32 cellular contexts compared by ENCODE assay signal in the genomic region with DNA sequence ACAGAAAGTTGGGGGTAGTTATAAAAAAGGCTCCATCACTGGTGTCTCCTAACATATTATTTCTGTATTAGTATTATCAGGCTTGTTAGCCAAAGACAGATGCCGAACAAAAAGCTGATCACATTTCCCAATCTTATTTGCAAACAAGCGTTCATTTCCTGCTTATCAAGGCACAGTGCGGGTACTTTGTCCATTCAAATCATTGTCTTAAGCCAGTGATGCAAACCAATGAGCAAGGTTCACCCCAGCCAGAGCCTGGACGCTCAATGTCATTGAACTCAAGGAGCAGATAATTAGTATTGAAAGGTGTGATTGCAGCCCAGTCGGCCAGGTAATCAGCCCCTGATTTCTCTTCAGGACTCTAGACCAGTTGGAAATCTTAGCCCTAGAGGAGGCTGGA. TPM values are rescaled to one million over a fixed set of nuclear protein-coding genes. Genes with fewer than 3 reads are reported as not detected.
"Had no signal": no experiment of that assay in that cellular context is flagged by ENCODE, and none has a peak within 500 bp of the region (broad histone marks: within the 10 kb centered on the region; RNA-seq: fewer than 3 reads in every experiment).

No MANE protein-coding gene starts in this region.

- H3K9me3 Mint-ChIP-seq: activated CD4-positive, alpha-beta memory T cell treated with anti-CD3 and anti-CD28 coated beads for 36 hours had no signal

- H3K9me3 ChIP-seq: adrenal gland, body of pancreas had no signal

- H3K4me3 ChIP-seq: adrenal gland, body of pancreas had no signal

- H3K4me1 Mint-ChIP-seq: activated CD4-positive, alpha-beta T cell treated with anti-CD3 and anti-CD28 coated beads for 36 hours; activated CD4-positive, alpha-beta T cell treated with anti-CD3 and anti-CD28 coated beads, Interleukin-2, amount 10 ng/mL, durations not matched to agents 24 days and 14 days; activated CD8-positive, alpha-beta memory T cell treated with anti-CD3 and anti-CD28 coated beads, Interleukin-2, amount 10 ng/mL, durations not matched to agents 7 days and 5 days; activated naive CD4-positive, alpha-beta T cell treated with anti-CD3 and anti-CD28 coated beads, Interleukin-2, amount 50 U/mL, for 24 hours; activated naive CD8-positive, alpha-beta T cell treated with anti-CD3 and anti-CD28 coated beads for 36 hours; activated naive CD8-positive, alpha-beta T cell treated with anti-CD3 and anti-CD28 coated beads, Interleukin-2, amount 50 U/mL, for 24 hours had no signal

- H3K4me1 ChIP-seq: adrenal gland, body of pancreas had no signal

- H3K27me3 Mint-ChIP-seq: activated CD4-positive, alpha-beta memory T cell treated with anti-CD3 and anti-CD28 coated beads for 36 hours; activated CD4-positive, alpha-beta T cell treated with anti-CD3 and anti-CD28 coated beads, Interleukin-2, amount 10 ng/mL, durations not matched to agents 24 days and 14 days; activated CD8-positive, alpha-beta memory T cell treated with anti-CD3 and anti-CD28 coated beads, Interleukin-2, amount 10 ng/mL, durations not matched to agents 7 days and 5 days; activated naive CD8-positive, alpha-beta T cell treated with anti-CD3 and anti-CD28 coated beads, Interleukin-2, amount 50 U/mL, for 24 hours had no signal

- DNase-seq: activated CD4-positive, alpha-beta memory T cell treated with anti-CD3 and anti-CD28 coated beads for 36 hours; activated CD4-positive, alpha-beta T cell treated with anti-CD3 and anti-CD28 coated beads for 36 hours; activated CD4-positive, alpha-beta T cell treated with anti-CD3 and anti-CD28 coated beads, Interleukin-2, amount 10 ng/mL, durations not matched to agents 24 days and 14 days; activated CD4-positive, CD25-positive, alpha-beta regulatory T cell; activated CD4-positive, CD25-positive, alpha-beta regulatory T cell treated with anti-CD3 and anti-CD28 coated beads, Interleukin-2, amount 50 U/mL, for 72 hours; activated CD8-positive, alpha-beta memory T cell treated with anti-CD3 and anti-CD28 coated beads, Interleukin-2, amount 10 ng/mL, durations not matched to agents 7 days and 5 days; activated CD8-positive, alpha-beta memory T cell treated with anti-CD3 and anti-CD28 coated beads, Interleukin-2, amount 50 U/mL, for 4 hours; activated CD8-positive, alpha-beta T cell treated with anti-CD3 and anti-CD28 coated beads, Interleukin-2, amount 10 ng/mL, durations not matched to agents 7 days and 5 days; activated effector memory CD4-positive, alpha-beta T cell treated with anti-CD3 and anti-CD28 coated beads, Interleukin-2, amount 50 U/mL, for 16 hours; activated naive CD4-positive, alpha-beta T cell treated with anti-CD3 and anti-CD28 coated beads for 36 hours; activated naive CD8-positive, alpha-beta T cell treated with anti-CD3 and anti-CD28 coated beads for 36 hours; activated naive CD8-positive, alpha-beta T cell treated with anti-CD3 and anti-CD28 coated beads, Interleukin-2, amount 50 U/mL, for 24 hours; activated T-cell treated with anti-CD3 and anti-CD28 coated beads, Interleukin-2, amount 50 U/mL, for 1 hour; activated T-cell treated with anti-CD3 and anti-CD28 coated beads, Interleukin-2, amount 50 U/mL, for 48 hours; adrenal gland; amygdala; aorta; body of pancreas; caudate nucleus; effector CD8-positive, alpha-beta T cell; foreskin fibroblast; head of caudate nucleus; T-helper 2 cell had no signal

- FAIRE-seq: colon, frontal cortex had no signal

- H3K36me3 Mint-ChIP-seq: activated CD4-positive, alpha-beta memory T cell treated with anti-CD3 and anti-CD28 coated beads for 36 hours; activated CD8-positive, alpha-beta memory T cell treated with anti-CD3 and anti-CD28 coated beads, Interleukin-2, amount 10 ng/mL, durations not matched to agents 7 days and 5 days; activated naive CD4-positive, alpha-beta T cell treated with anti-CD3 and anti-CD28 coated beads, Interleukin-2, amount 50 U/mL, for 24 hours; activated naive CD8-positive, alpha-beta T cell treated with anti-CD3 and anti-CD28 coated beads for 36 hours had no signal

- H3K27me3 ChIP-seq: adrenal gland, body of pancreas had no signal

- ATAC-seq: activated CD4-positive, alpha-beta T cell treated with anti-CD3 and anti-CD28 coated beads for 36 hours; activated CD8-positive, alpha-beta memory T cell treated with anti-CD3 and anti-CD28 coated beads, Interleukin-2, amount 10 ng/mL, durations not matched to agents 7 days and 5 days; activated CD8-positive, alpha-beta T cell treated with anti-CD3 and anti-CD28 coated beads, Interleukin-2, amount 10 ng/mL, durations not matched to agents 7 days and 5 days; activated naive CD8-positive, alpha-beta T cell treated with anti-CD3 and anti-CD28 coated beads, Interleukin-2, amount 50 U/mL, for 24 hours; body of pancreas; esophagus mucosa had no signal

- H3K4me3 Mint-ChIP-seq: activated CD4-positive, alpha-beta memory T cell treated with anti-CD3 and anti-CD28 coated beads for 36 hours; activated CD4-positive, alpha-beta T cell treated with anti-CD3 and anti-CD28 coated beads for 36 hours; activated CD4-positive, alpha-beta T cell treated with anti-CD3 and anti-CD28 coated beads, Interleukin-2, amount 10 ng/mL, durations not matched to agents 24 days and 14 days; activated CD8-positive, alpha-beta memory T cell treated with anti-CD3 and anti-CD28 coated beads, Interleukin-2, amount 10 ng/mL, durations not matched to agents 7 days and 5 days; activated CD8-positive, alpha-beta T cell treated with anti-CD3 and anti-CD28 coated beads, Interleukin-2, amount 10 ng/mL, durations not matched to agents 7 days and 5 days; activated naive CD4-positive, alpha-beta T cell treated with anti-CD3 and anti-CD28 coated beads for 36 hours; activated naive CD4-positive, alpha-beta T cell treated with anti-CD3 and anti-CD28 coated beads, Interleukin-2, amount 50 U/mL, for 24 hours; activated naive CD8-positive, alpha-beta T cell treated with anti-CD3 and anti-CD28 coated beads for 36 hours; activated naive CD8-positive, alpha-beta T cell treated with anti-CD3 and anti-CD28 coated beads, Interleukin-2, amount 50 U/mL, for 24 hours; activated T-helper 1 cell treated with anti-CD3 and anti-CD28 coated beads, Interleukin-12 subunit alpha, Interleukin-12 subunit beta, Interleukin-2, Interleukin-4 antibody, amounts not matched to agents 30 ng/mL and 10 ng/mL and 1 ng/mL, durations not matched to agents 14 hours and 24 hours and 36 hours had no signal

- H3K36me3 ChIP-seq: adrenal gland had no signal

- H3K27ac ChIP-seq: adrenal gland, body of pancreas had no signal

- H3K27ac Mint-ChIP-seq: activated CD4-positive, alpha-beta memory T cell treated with anti-CD3 and anti-CD28 coated beads for 36 hours; activated CD4-positive, alpha-beta T cell treated with anti-CD3 and anti-CD28 coated beads for 36 hours; activated CD4-positive, alpha-beta T cell treated with anti-CD3 and anti-CD28 coated beads, Interleukin-2, amount 10 ng/mL, durations not matched to agents 24 days and 14 days; activated CD8-positive, alpha-beta memory T cell treated with anti-CD3 and anti-CD28 coated beads, Interleukin-2, amount 10 ng/mL, durations not matched to agents 7 days and 5 days; activated CD8-positive, alpha-beta T cell treated with anti-CD3 and anti-CD28 coated beads, Interleukin-2, amount 10 ng/mL, durations not matched to agents 7 days and 5 days; activated naive CD4-positive, alpha-beta T cell treated with anti-CD3 and anti-CD28 coated beads for 36 hours; activated naive CD4-positive, alpha-beta T cell treated with anti-CD3 and anti-CD28 coated beads, Interleukin-2, amount 50 U/mL, for 24 hours; activated naive CD8-positive, alpha-beta T cell treated with anti-CD3 and anti-CD28 coated beads for 36 hours; activated naive CD8-positive, alpha-beta T cell treated with anti-CD3 and anti-CD28 coated beads, Interleukin-2, amount 50 U/mL, for 24 hours; activated T-helper 1 cell treated with anti-CD3 and anti-CD28 coated beads, Interleukin-12 subunit alpha, Interleukin-12 subunit beta, Interleukin-2, Interleukin-4 antibody, amounts not matched to agents 30 ng/mL and 10 ng/mL and 1 ng/mL, durations not matched to agents 14 hours and 24 hours and 36 hours; activated T-helper 2 cell treated with anti-CD3 and anti-CD28 coated beads, Interferon-gamma antibody, Interleukin-2, Interleukin-4, amounts not matched to agents 10 μg/mL and 5 μg/mL and 100 μg/mL, durations not matched to agents 14 hours and 24 hours and 36 hours had no signal

RNA-seq across cellular contexts. Expression of a gene that starts 20.4 kb away (rescaled TPM):
- total RNA-seq: activated CD4-positive, alpha-beta memory T cell treated with anti-CD3 and anti-CD28 coated beads for 36 hours; activated CD4-positive, alpha-beta T cell treated with anti-CD3 and anti-CD28 coated beads for 36 hours; activated CD4-positive, alpha-beta T cell treated with anti-CD3 and anti-CD28 coated beads, Interleukin-2, amount 10 ng/mL, durations not matched to agents 24 days and 14 days; activated CD8-positive, alpha-beta memory T cell treated with anti-CD3 and anti-CD28 coated beads for 36 hours; activated CD8-positive, alpha-beta memory T cell treated with anti-CD3 and anti-CD28 coated beads, Interleukin-2, amount 10 ng/mL, durations not matched to agents 7 days and 5 days; activated CD8-positive, alpha-beta T cell treated with anti-CD3 and anti-CD28 coated beads, Interleukin-2, amount 10 ng/mL, durations not matched to agents 7 days and 5 days; activated naive CD4-positive, alpha-beta T cell treated with anti-CD3 and anti-CD28 coated beads for 36 hours; activated naive CD8-positive, alpha-beta T cell treated with anti-CD3 and anti-CD28 coated beads for 36 hours; activated T-helper 1 cell treated with anti-CD3 and anti-CD28 coated beads, Interleukin-12 subunit alpha, Interleukin-12 subunit beta, Interleukin-2, Interleukin-4 antibody, amounts not matched to agents 30 ng/mL and 10 ng/mL and 1 ng/mL, durations not matched to agents 14 hours and 24 hours and 36 hours; activated T-helper 2 cell treated with anti-CD3 and anti-CD28 coated beads, Interferon-gamma antibody, Interleukin-2, Interleukin-4, amounts not matched to agents 10 μg/mL and 5 μg/mL and 100 μg/mL, durations not matched to agents 14 hours and 24 hours and 36 hours; dermis microvascular lymphatic vessel endothelial cell; T-helper 1 cell treated with Interleukin-12 subunit alpha and Interleukin-12 subunit beta and Interleukin-4 antibody, amounts not matched to agents 30 ng/mL and 1 ng/mL, for 36 hours had no signal
